In the genomic region with DNA sequence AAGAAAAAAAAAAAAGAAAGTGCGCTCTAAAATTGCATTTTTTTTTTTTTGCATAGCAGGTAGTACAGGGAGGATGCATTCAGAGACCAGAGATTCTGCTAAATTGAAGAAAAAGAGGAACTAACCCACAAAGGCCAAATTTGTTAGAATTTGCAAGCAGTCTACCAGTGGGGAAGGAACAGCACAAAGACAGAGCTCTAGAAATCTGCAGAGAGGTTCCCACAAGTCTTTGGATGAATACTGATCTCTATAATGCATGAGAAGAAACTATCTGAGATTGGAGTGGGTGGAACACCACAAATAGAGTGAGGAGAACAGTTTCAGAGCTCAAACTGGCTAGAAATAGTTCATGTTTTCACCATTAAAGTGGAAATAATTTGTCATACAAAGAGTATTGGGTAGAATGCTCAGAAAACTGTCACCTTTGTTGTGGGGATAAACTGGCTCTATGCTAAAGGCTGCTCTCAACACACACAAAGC, we compare ENCODE assay signal across 1 cellular context.
TF ChIP-seq lines count a peak whose summit lies in the region.

No MANE protein-coding gene starts in this region.

TF ChIP-seq in GM12878, 131 proteins besides CTCF, POLR2A, EP300 and RAD21 (continued from another document):
- TF ChIP-seq, protein P1, sequence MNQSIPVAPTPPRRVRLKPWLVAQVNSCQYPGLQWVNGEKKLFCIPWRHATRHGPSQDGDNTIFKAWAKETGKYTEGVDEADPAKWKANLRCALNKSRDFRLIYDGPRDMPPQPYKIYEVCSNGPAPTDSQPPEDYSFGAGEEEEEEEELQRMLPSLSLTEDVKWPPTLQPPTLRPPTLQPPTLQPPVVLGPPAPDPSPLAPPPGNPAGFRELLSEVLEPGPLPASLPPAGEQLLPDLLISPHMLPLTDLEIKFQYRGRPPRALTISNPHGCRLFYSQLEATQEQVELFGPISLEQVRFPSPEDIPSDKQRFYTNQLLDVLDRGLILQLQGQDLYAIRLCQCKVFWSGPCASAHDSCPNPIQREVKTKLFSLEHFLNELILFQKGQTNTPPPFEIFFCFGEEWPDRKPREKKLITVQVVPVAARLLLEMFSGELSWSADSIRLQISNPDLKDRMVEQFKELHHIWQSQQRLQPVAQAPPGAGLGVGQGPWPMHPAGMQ (IDR thresholded peaks at IDR 0.05; ENCODE audit: borderline replicate concordance): no peak
- TF ChIP-seq HSF1 (IDR thresholded peaks at IDR 0.05; ENCODE audit: low read depth, low read length) (no peak), MTA3 (IDR thresholded peaks at IDR 0.05; ENCODE audit: borderline replicate concordance, low read length) (peak; percentile 92), RBBP5 (conservative IDR thresholded peaks at IDR 0.05) (no peak), ATF2 (IDR thresholded peaks at IDR 0.05; ENCODE audit: low read length) (peak; percentile 93), ATF7 (IDR thresholded peaks at IDR 0.05; ENCODE audit: low read depth) (peak; percentile 24; the same call in 1 of the 2 replicates), ASH2L (IDR thresholded peaks at IDR 0.05; ENCODE audit: borderline replicate concordance, low read depth) (no peak), PAX8 (IDR thresholded peaks at IDR 0.05) (no peak), BCL11A (IDR thresholded peaks at IDR 0.05; ENCODE audit: low read depth, low read length) (peak; percentile 68; the same call in 1 of the 2 replicates), FOXM1 (IDR thresholded peaks at IDR 0.05; ENCODE audit: low read depth, low read length) (peak; percentile 84), IKZF2 (IDR thresholded peaks at IDR 0.05) (0 out of 4 replicates have a peak, but pooled peaks of 1 of the 2 experiments have one; percentile 21), NR2F1 (conservative IDR thresholded peaks at IDR 0.05) (no peak), ZBTB11 (CRISPR knock-in tag; IDR thresholded peaks at IDR 0.05) (no peak), CREB1 (IDR thresholded peaks at IDR 0.05; ENCODE audit: low read depth) (0 out of 2 replicates have a peak, but pooled peaks have one; percentile 41), ZBED1 (IDR thresholded peaks at IDR 0.05; ENCODE audit: borderline replicate concordance) (peak; percentile 87; the same call in 1 of the 2 replicates), BCL3 (IDR thresholded peaks at IDR 0.05; ENCODE audit: borderline replicate concordance, insufficient read depth, low read depth, low read length, poor library complexity, severe bottlenecking) (peak; percentile 86), RUNX3 (IDR thresholded peaks at IDR 0.05; ENCODE audit: low read length) (peak; percentile 93), SP1 (IDR thresholded peaks at IDR 0.05; ENCODE audit: low read depth, low read length) (peak; percentile 36), POU2F2 (IDR thresholded peaks at IDR 0.05; ENCODE audit: borderline replicate concordance, low read depth, low read length) (0 out of 3 replicates have a peak, but pooled peaks have one; percentile 18), MXI1 (IDR thresholded peaks at IDR 0.05; ENCODE audit: low read depth, low read length) (no peak), NFIC (IDR thresholded peaks at IDR 0.05; ENCODE audit: low read depth, low read length) (peak; percentile 92), IKZF1 (conservative IDR thresholded peaks at IDR 0.05) (peak; percentile 31; the same call in 1 of the 2 replicates), MEF2B (IDR thresholded peaks at IDR 0.05; ENCODE audit: partially characterized antibody, poor library complexity, severe bottlenecking) (peak; percentile 82), CEBPB (IDR thresholded peaks at IDR 0.05; ENCODE audit: borderline replicate concordance in 1 of 2, low read depth in 2 of 2, low read length in 2 of 2) (peak in 1 of 2 experiments; percentile 85; a peak in 1 of 4 replicates), ZBTB33 (IDR thresholded peaks at IDR 0.05) (no peak), CREM (IDR thresholded peaks at IDR 0.05; ENCODE audit: low read depth) (peak; percentile 49; the same call in 1 of the 2 replicates), ZNF384 (IDR thresholded peaks at IDR 0.05; ENCODE audit: borderline replicate concordance, low read depth, low read length) (peak; percentile 88)
